ENCODE assay signal across 11 cellular contexts in genomic region chr13:40221131-40221459, GRCh38.
DNase-seq lines count a peak whose midpoint lies in the region; ATAC-seq and TF ChIP-seq lines count a peak whose summit lies in the region.
"Had no signal": no experiment of that assay in that cellular context is flagged by ENCODE, and none has a peak within 500 bp of the region (broad histone marks: within the 10 kb centered on the region; RNA-seq: fewer than 3 reads in every experiment).

No MANE protein-coding gene starts in this region.

- H3K4me3 Mint-ChIP-seq in GM23338 (no peak overlapping the region), immature natural killer cell (peak overlapping the region; percentile 48 to 81 (median 61)), CD14-positive monocyte (no peak overlapping the region), endothelial cell (ENCODE audit: unreplicated experiment) (no peak overlapping the region)
- peak overlapping the region; percentile 27 for H3K4me3 Mint-ChIP-seq in activated naive CD8-positive, alpha-beta T cell

- H3K4me1 ChIP-seq in GM23338 (ENCODE audit: insufficient read depth) (peaks cover 8% of the 10 kb centered on the region), skeletal muscle satellite cell (ENCODE audit: control insufficient read depth, insufficient read depth, low read length) (peaks cover 29% of the 10 kb centered on the region)

- intact Hi-C loops in CD14-positive monocyte (cut with micrococcal nuclease): no loop called here

- TF ChIP-seq CTCF in GM23338 (conservative IDR thresholded peaks at IDR 0.05; ENCODE audit: low read depth in 2 of 2) (no peak), CD14-positive monocyte (IDR thresholded peaks at IDR 0.05) (no peak), endothelial cell (IDR thresholded peaks at IDR 0.05; ENCODE audit: unreplicated experiment) (no peak)

- no peak overlapping the region for H3K4me2 ChIP-seq in GM23338
- H3K4me2 ChIP-seq in skeletal muscle satellite cell (ENCODE audit: low read length): peak overlapping the region; percentile 61

- H3K36me3 ChIP-seq in GM23338 (ENCODE audit: insufficient read depth): no peaks in the 10 kb centered on the region
- H3K36me3 ChIP-seq in skeletal muscle satellite cell (ENCODE audit: insufficient read depth, low read length): no peaks in the 10 kb centered on the region

- H3K79me2 ChIP-seq in GM23338 (replicated peaks; ENCODE audit: insufficient read depth): no peaks in the 10 kb centered on the region

- 0 out of 2 replicates have a peak, but pooled peaks cover 3% of the 10 kb centered on the region for H4K20me1 ChIP-seq in GM23338 (replicated peaks; ENCODE audit: insufficient read depth)

- H3F3A ChIP-seq in GM23338 (replicated peaks; ENCODE audit: low read depth): no peaks in the 10 kb centered on the region

- ATAC-seq in GM23338 (no peak), HG03025 (IDR thresholded peaks at IDR 0.05; ENCODE audit: low FRiP score, unreplicated experiment) (no peak)

- no peaks in the 10 kb centered on the region for H3K27me3 ChIP-seq in GM23338 (ENCODE audit: insufficient read depth)
- no peaks in the 10 kb centered on the region for H3K27me3 ChIP-seq in skeletal muscle satellite cell (ENCODE audit: control insufficient read depth, insufficient read depth, low read length)

- H3K9me3 ChIP-seq in skeletal muscle satellite cell (replicated peaks; ENCODE audit: low read length): no peaks in the 10 kb centered on the region

- H3K4me3 ChIP-seq in GM23338: no peak overlapping the region
- no peak overlapping the region for H3K4me3 ChIP-seq in skeletal muscle satellite cell (ENCODE audit: low read length)

- H3K27ac ChIP-seq in GM23338 (ENCODE audit: low read depth): peak overlapping the region; percentile 63; the same call in 1 of the 2 replicates
- H3K27ac ChIP-seq: HL-60 had no signal

- H3K27me3 Mint-ChIP-seq in GM23338 (ENCODE audit: insufficient read depth, low read depth, poor library complexity) (no peaks in the 10 kb centered on the region), immature natural killer cell (ENCODE audit: low read depth in 3 of 3) (peaks cover 0 to 3% (median 2%) of the 10 kb centered on the region in 3 donors), CD14-positive monocyte (ENCODE audit: low read depth in 3 of 3) (peaks cover 0 to 7% (median 5%) of the 10 kb centered on the region in 3 donors), endothelial cell (ENCODE audit: unreplicated experiment) (no peaks in the 10 kb centered on the region)
- H3K27me3 Mint-ChIP-seq in activated naive CD8-positive, alpha-beta T cell: no peaks in the 10 kb centered on the region

- H3K27ac Mint-ChIP-seq in GM23338 (no peak overlapping the region), immature natural killer cell (peak overlapping the region; percentile 82 to 98 (median 92)), CD14-positive monocyte (no peak overlapping the region), endothelial cell (ENCODE audit: unreplicated experiment) (no peak overlapping the region)
- H3K27ac Mint-ChIP-seq in activated naive CD8-positive, alpha-beta T cell: peak overlapping the region; percentile 87

- no peak overlapping the region for H2AFZ ChIP-seq in GM23338

- H3K9ac ChIP-seq in skeletal muscle satellite cell (ENCODE audit: low read depth, low read length): peak overlapping the region; percentile 58

- 0 out of 2 replicates have a peak, but pooled peaks cover 3% of the 10 kb centered on the region for H3K9me2 ChIP-seq in GM23338 (ENCODE audit: insufficient read depth)

- H3K4me1 Mint-ChIP-seq in GM23338: peaks cover 18% of the 10 kb centered on the region
- H3K4me1 Mint-ChIP-seq in activated naive CD8-positive, alpha-beta T cell (ENCODE audit: low read depth): peaks cover 64% of the 10 kb centered on the region
- peaks cover 32 to 34% of the 10 kb centered on the region in 2 donors for H3K4me1 Mint-ChIP-seq in immature natural killer cell
- peaks cover 4% of the 10 kb centered on the region for H3K4me1 Mint-ChIP-seq in CD14-positive monocyte
- peaks cover 5% of the 10 kb centered on the region for H3K4me1 Mint-ChIP-seq in endothelial cell (ENCODE audit: unreplicated experiment)

- H3K9me3 Mint-ChIP-seq in GM23338: no peaks in the 10 kb centered on the region; the same call in 2 of the 3 replicates
- H3K9me3 Mint-ChIP-seq in activated naive CD8-positive, alpha-beta T cell (ENCODE audit: low read depth): no peaks in the 10 kb centered on the region
- no peaks in the 10 kb centered on the region for H3K9me3 Mint-ChIP-seq in immature natural killer cell
- peaks cover 0 to 7% (median 0%) of the 10 kb centered on the region in 7 donors for H3K9me3 Mint-ChIP-seq in CD14-positive monocyte
- no peaks in the 10 kb centered on the region for H3K9me3 Mint-ChIP-seq in endothelial cell (ENCODE audit: unreplicated experiment)

- H3K36me3 Mint-ChIP-seq in GM23338 (ENCODE audit: low read depth): no peaks in the 10 kb centered on the region
- peaks cover 3% of the 10 kb centered on the region for H3K36me3 Mint-ChIP-seq in activated naive CD8-positive, alpha-beta T cell
- no peaks in the 10 kb centered on the region for H3K36me3 Mint-ChIP-seq in immature natural killer cell
- no peaks in the 10 kb centered on the region for H3K36me3 Mint-ChIP-seq in CD14-positive monocyte
- H3K36me3 Mint-ChIP-seq in endothelial cell (ENCODE audit: low read depth, unreplicated experiment): no peaks in the 10 kb centered on the region

- DNase-seq in GM23338 (ENCODE audit: low spot score) (no peak), immature natural killer cell (no peak), CD14-positive monocyte (ENCODE audit: low spot score) (no peak), endothelial cell (ENCODE audit: low spot score) (no peak), hypothalamus (lab: John Stamatoyannopoulos, UW) (no peak)
- DNase-seq: DMS153, NCI-H510A had no signal

TF ChIP-seq in GM23338, 12 proteins besides CTCF, POLR2A, EP300 and RAD21 (continues in another document):
- no peak for TF ChIP-seq NANOG (IDR thresholded peaks at IDR 0.05; ENCODE audit: borderline replicate concordance)
- TF ChIP-seq EZH2phosphoT487 (IDR thresholded peaks at IDR 0.05; ENCODE audit: unreplicated experiment): no peak
- no peak for TF ChIP-seq ZNF114 (CRISPR knock-in tag; IDR thresholded peaks at IDR 0.05)
- TF ChIP-seq EZH2 (IDR thresholded peaks at IDR 0.05; ENCODE audit: low read depth, unreplicated experiment): no peak
- TF ChIP-seq JUNB (IDR thresholded peaks at IDR 0.05; ENCODE audit: unreplicated experiment): no peak
- TF ChIP-seq ZNF331 (CRISPR knock-in tag; IDR thresholded peaks at IDR 0.05; ENCODE audit: low read depth): no peak
- TF ChIP-seq, protein P1, sequence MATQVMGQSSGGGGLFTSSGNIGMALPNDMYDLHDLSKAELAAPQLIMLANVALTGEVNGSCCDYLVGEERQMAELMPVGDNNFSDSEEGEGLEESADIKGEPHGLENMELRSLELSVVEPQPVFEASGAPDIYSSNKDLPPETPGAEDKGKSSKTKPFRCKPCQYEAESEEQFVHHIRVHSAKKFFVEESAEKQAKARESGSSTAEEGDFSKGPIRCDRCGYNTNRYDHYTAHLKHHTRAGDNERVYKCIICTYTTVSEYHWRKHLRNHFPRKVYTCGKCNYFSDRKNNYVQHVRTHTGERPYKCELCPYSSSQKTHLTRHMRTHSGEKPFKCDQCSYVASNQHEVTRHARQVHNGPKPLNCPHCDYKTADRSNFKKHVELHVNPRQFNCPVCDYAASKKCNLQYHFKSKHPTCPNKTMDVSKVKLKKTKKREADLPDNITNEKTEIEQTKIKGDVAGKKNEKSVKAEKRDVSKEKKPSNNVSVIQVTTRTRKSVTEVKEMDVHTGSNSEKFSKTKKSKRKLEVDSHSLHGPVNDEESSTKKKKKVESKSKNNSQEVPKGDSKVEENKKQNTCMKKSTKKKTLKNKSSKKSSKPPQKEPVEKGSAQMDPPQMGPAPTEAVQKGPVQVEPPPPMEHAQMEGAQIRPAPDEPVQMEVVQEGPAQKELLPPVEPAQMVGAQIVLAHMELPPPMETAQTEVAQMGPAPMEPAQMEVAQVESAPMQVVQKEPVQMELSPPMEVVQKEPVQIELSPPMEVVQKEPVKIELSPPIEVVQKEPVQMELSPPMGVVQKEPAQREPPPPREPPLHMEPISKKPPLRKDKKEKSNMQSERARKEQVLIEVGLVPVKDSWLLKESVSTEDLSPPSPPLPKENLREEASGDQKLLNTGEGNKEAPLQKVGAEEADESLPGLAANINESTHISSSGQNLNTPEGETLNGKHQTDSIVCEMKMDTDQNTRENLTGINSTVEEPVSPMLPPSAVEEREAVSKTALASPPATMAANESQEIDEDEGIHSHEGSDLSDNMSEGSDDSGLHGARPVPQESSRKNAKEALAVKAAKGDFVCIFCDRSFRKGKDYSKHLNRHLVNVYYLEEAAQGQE (IDR thresholded peaks at IDR 0.05; ENCODE audit: unreplicated experiment): no peak
- no peak for TF ChIP-seq CREB1 (CRISPR knock-in tag; IDR thresholded peaks at IDR 0.05; ENCODE audit: low read depth)
- TF ChIP-seq POLR2AphosphoS5 (IDR thresholded peaks at IDR 0.05; ENCODE audit: low read depth): no peak
- no peak for TF ChIP-seq STAT1 (IDR thresholded peaks at IDR 0.05; ENCODE audit: unreplicated experiment)
- TF ChIP-seq, protein P2, sequence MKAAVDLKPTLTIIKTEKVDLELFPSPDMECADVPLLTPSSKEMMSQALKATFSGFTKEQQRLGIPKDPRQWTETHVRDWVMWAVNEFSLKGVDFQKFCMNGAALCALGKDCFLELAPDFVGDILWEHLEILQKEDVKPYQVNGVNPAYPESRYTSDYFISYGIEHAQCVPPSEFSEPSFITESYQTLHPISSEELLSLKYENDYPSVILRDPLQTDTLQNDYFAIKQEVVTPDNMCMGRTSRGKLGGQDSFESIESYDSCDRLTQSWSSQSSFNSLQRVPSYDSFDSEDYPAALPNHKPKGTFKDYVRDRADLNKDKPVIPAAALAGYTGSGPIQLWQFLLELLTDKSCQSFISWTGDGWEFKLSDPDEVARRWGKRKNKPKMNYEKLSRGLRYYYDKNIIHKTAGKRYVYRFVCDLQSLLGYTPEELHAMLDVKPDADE (IDR thresholded peaks at IDR 0.05): no peak

Comparison
In these comparisons a context has a peak if more than half of its experiments do, and no peak if none do; other contexts are left out.
1. H3K27ac Mint-ChIP-seq: peak in activated naive CD8-positive, alpha-beta T cell (single experiment) and immature natural killer cell (6 of 6); none in GM23338 (single experiment), CD14-positive monocyte (0 of 7) and endothelial cell (single experiment).
2. H3K4me3 Mint-ChIP-seq: peak in activated naive CD8-positive, alpha-beta T cell (single experiment) and immature natural killer cell (5 of 5); none in GM23338 (single experiment), CD14-positive monocyte (0 of 2) and endothelial cell (single experiment).